In the genomic region with DNA sequence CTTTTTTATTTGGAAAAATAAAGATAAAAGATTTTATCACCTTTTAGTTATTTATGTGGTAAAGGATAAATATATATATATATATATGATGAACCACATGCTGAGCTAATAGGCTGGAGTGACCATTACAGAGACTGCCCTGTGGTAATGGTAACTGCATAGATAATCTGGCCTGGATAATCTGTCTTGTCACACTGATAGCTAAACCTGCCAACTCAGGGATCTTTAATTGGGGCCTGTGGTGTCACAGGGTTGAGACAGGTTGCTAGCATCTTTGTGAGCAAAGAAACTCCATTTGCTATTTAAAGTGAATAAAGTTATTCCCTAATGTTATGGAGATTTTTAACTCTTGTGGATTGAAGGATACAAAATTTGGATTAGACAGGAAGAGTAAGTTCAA, we compare ENCODE assay signal across 20 cellular contexts.
"Had no signal": no experiment of that assay in that cellular context is flagged by ENCODE, and none has a peak within 500 bp of the region (broad histone marks: within the 10 kb centered on the region; RNA-seq: fewer than 3 reads in every experiment).

No MANE protein-coding gene starts in this region.

- H3K27ac Mint-ChIP-seq: immature natural killer cell; naive thymus-derived CD8-positive, alpha-beta T cell; stimulated activated effector memory CD8-positive, alpha-beta T cell treated with anti-CD3 and anti-CD28 coated beads, Interleukin-12 subunit alpha, Interleukin-12 subunit beta, amount 100 ng/mL, for 72 hours had no signal

- H3K4me3 Mint-ChIP-seq: immature natural killer cell; naive thymus-derived CD8-positive, alpha-beta T cell; nephron progenitor cell; stimulated activated effector memory CD8-positive, alpha-beta T cell treated with anti-CD3 and anti-CD28 coated beads, Interleukin-12 subunit alpha, Interleukin-12 subunit beta, amount 100 ng/mL, for 72 hours had no signal

- H3K9me3 Mint-ChIP-seq: immature natural killer cell; naive thymus-derived CD8-positive, alpha-beta T cell; nephron progenitor cell; stimulated activated effector memory CD8-positive, alpha-beta T cell treated with anti-CD3 and anti-CD28 coated beads, Interleukin-12 subunit alpha, Interleukin-12 subunit beta, amount 100 ng/mL, for 72 hours had no signal

- H3K27me3 Mint-ChIP-seq: naive thymus-derived CD8-positive, alpha-beta T cell had no signal

- H3K36me3 ChIP-seq: prostate gland, right atrium auricular region, thoracic aorta, uterus had no signal

- H3K9me3 ChIP-seq: prostate gland, right atrium auricular region, sigmoid colon, stomach, thoracic aorta, tibial nerve, upper lobe of left lung, uterus had no signal

- H3K4me1 Mint-ChIP-seq: immature natural killer cell; stimulated activated effector memory CD8-positive, alpha-beta T cell treated with anti-CD3 and anti-CD28 coated beads, Interleukin-12 subunit alpha, Interleukin-12 subunit beta, amount 100 ng/mL, for 72 hours had no signal

- H3K4me3 ChIP-seq: prostate gland, right atrium auricular region, sigmoid colon, stomach, thoracic aorta, tibial nerve, upper lobe of left lung, uterus had no signal

- ATAC-seq: left lobe of liver; naive thymus-derived CD8-positive, alpha-beta T cell; stimulated activated effector memory CD8-positive, alpha-beta T cell treated with anti-CD3 and anti-CD28 coated beads, Interleukin-12 subunit alpha, Interleukin-12 subunit beta, amount 100 ng/mL, for 72 hours had no signal

- H3K27me3 ChIP-seq: right atrium auricular region, sigmoid colon, stomach, tibial nerve, upper lobe of left lung, uterus had no signal

- H3K27ac ChIP-seq: prostate gland, right atrium auricular region, stomach, thoracic aorta, tibial nerve, upper lobe of left lung, uterus had no signal

- DNase-seq: cortex of kidney; effector CD4-positive, alpha-beta T cell; hypothalamus; immature natural killer cell; naive thymus-derived CD8-positive, alpha-beta T cell; nephron progenitor cell; nucleus accumbens; sigmoid colon; stimulated activated CD4-positive, alpha-beta T cell treated with anti-CD3 and anti-CD28 coated beads, Interleukin-2, amount 100 ng/mL, for 24 hours; stimulated activated CD4-positive, alpha-beta T cell treated with anti-CD3 and anti-CD28 coated beads, Interleukin-4, amount 100 ng/mL, for 24 hours; stimulated activated naive CD4-positive, alpha-beta T cell treated with Interleukin-2 at 50 U/mL for 16 hours; stomach; upper lobe of left lung; uterus had no signal
